In the genomic region with DNA sequence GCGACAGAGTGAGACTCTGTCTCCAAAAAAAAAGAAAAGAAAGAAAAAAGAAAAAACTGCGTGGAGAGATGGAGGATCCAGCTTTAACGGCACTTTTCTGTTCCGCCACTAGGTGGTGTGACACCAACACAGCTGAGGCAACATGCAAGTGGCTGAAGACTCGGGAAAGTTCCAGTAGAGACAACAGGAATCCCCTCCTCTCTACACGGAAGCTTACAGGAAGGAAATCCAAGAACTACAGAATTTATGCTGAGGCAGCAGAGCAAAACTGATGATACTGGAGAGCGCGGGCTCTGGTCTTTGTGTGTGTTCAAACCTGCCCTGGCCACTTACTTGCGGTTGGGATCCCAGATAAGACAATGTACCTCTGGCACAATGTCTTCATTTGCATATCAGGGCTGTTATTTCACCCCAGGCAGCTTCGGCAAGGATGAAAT, we compare ENCODE assay signal across 1 cellular context.
TF ChIP-seq lines count a peak whose summit lies in the region.

No MANE protein-coding gene starts in this region.

TF ChIP-seq in SK-N-SH, 30 proteins besides CTCF, POLR2A, EP300 and RAD21 (continued from another document):
- TF ChIP-seq, protein P1, sequence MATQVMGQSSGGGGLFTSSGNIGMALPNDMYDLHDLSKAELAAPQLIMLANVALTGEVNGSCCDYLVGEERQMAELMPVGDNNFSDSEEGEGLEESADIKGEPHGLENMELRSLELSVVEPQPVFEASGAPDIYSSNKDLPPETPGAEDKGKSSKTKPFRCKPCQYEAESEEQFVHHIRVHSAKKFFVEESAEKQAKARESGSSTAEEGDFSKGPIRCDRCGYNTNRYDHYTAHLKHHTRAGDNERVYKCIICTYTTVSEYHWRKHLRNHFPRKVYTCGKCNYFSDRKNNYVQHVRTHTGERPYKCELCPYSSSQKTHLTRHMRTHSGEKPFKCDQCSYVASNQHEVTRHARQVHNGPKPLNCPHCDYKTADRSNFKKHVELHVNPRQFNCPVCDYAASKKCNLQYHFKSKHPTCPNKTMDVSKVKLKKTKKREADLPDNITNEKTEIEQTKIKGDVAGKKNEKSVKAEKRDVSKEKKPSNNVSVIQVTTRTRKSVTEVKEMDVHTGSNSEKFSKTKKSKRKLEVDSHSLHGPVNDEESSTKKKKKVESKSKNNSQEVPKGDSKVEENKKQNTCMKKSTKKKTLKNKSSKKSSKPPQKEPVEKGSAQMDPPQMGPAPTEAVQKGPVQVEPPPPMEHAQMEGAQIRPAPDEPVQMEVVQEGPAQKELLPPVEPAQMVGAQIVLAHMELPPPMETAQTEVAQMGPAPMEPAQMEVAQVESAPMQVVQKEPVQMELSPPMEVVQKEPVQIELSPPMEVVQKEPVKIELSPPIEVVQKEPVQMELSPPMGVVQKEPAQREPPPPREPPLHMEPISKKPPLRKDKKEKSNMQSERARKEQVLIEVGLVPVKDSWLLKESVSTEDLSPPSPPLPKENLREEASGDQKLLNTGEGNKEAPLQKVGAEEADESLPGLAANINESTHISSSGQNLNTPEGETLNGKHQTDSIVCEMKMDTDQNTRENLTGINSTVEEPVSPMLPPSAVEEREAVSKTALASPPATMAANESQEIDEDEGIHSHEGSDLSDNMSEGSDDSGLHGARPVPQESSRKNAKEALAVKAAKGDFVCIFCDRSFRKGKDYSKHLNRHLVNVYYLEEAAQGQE (IDR thresholded peaks at IDR 0.05; ENCODE audit: low read depth, low read length) = no peak
- TF ChIP-seq SMC3 (IDR thresholded peaks at IDR 0.05; ENCODE audit: low read depth, low read length) = peak; percentile 55; the same call in 1 of the 2 replicates
